Comparison of ENCODE assay signal across 12 cellular contexts in the genomic region with DNA sequence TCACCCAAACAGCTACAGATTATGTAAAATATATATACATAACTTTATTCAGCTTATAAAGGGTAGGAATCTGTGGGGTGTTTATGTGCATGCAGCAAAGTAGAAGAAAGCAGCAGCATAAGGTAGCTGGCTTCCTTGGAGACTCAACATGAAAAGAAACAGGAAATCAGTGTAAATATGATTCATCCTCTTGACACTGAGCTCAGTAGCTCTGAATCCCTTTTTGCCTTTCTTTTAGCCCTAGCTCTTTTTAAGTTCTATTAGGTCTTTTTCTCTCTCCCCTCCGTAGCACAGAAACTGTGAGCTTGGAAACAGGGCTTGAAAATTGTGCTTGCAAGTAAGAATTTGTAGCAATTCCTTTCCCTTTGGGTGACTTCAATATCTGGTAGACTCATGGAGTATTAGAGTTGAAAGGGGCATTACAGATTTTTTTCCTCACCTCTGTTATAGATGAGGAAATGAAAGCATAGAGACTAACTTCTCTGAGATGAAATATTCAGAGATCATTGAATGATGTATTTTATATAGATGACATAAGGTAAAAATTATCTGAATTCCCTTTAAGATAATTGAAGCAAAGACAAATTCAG.
DNase-seq lines count a peak whose midpoint lies in the region; FAIRE-seq and TF ChIP-seq lines count a peak whose summit lies in the region.
"Had no signal": no experiment of that assay in that cellular context is flagged by ENCODE, and none has a peak within 500 bp of the region (broad histone marks: within the 10 kb centered on the region; RNA-seq: fewer than 3 reads in every experiment).

No MANE protein-coding gene starts in this region.

- no peak overlapping the region for H3K4me3 ChIP-seq in bronchial epithelial cell (ENCODE audit: low read depth, low read length)
- H3K4me3 ChIP-seq: gastrocnemius medialis had no signal

- H3K4me3 Mint-ChIP-seq in mesothelial cell of epicardium (no peak overlapping the region), osteocyte (ENCODE audit: unreplicated experiment) (no peak overlapping the region)

- H3K27me3 Mint-ChIP-seq in mesothelial cell of epicardium (ENCODE audit: low read depth): no peaks in the 10 kb centered on the region
- H3K27me3 Mint-ChIP-seq in osteocyte (ENCODE audit: unreplicated experiment): no peaks in the 10 kb centered on the region

- FAIRE-seq in bronchial epithelial cell (lab: Jason Lieb, UNC): no peak

- H3K4me1 Mint-ChIP-seq in mesothelial cell of epicardium (peaks cover 16% of the 10 kb centered on the region), osteocyte (ENCODE audit: unreplicated experiment) (peaks cover 20% of the 10 kb centered on the region)

- H3K27ac Mint-ChIP-seq in mesothelial cell of epicardium (peak overlapping the region; percentile 49), osteocyte (ENCODE audit: unreplicated experiment) (no peak overlapping the region)

- DNase-seq in COLO829 (ENCODE audit: low spot score) (peak; percentile 9), NCI-H226 (peak; percentile 54), bronchial epithelial cell (ENCODE audit: low read depth) (peak; percentile 75), mesothelial cell of epicardium (ENCODE audit: low spot score in 2 of 2, unreplicated experiment in 2 of 2) (no peak), GF-D8 (lab: John Stamatoyannopoulos, UW) (no peak), osteocyte (ENCODE audit: extremely low spot score, unreplicated experiment) (no peak), NCI-H2107 (lab: John Stamatoyannopoulos, UW) (no peak), midbrain (lab: John Stamatoyannopoulos, UW) (no peak)
- DNase-seq: gastrocnemius medialis; kidney; NCI-H1694 treated with DMSO at 0.1 percent for 48 hours; stimulated activated naive CD8-positive, alpha-beta T cell treated with anti-CD3 and anti-CD28 coated beads, Interleukin-15, Interleukin-2, amounts not matched to agents 100 U/mL and 50 U/mL, for 24 hours had no signal

- H3K36me3 Mint-ChIP-seq in mesothelial cell of epicardium (peaks cover 4% of the 10 kb centered on the region), osteocyte (ENCODE audit: unreplicated experiment) (peaks cover 2% of the 10 kb centered on the region)

- H3K9me3 Mint-ChIP-seq in mesothelial cell of epicardium (peaks cover 12% of the 10 kb centered on the region), osteocyte (ENCODE audit: unreplicated experiment) (peaks cover 8% of the 10 kb centered on the region)

- H3K27me3 ChIP-seq in bronchial epithelial cell (ENCODE audit: control insufficient read depth, insufficient read depth, low read length): no peaks in the 10 kb centered on the region
- H3K27me3 ChIP-seq: gastrocnemius medialis had no signal

- no peaks in the 10 kb centered on the region for H3K36me3 ChIP-seq in bronchial epithelial cell (ENCODE audit: control insufficient read depth, insufficient read depth, low read length)
- H3K36me3 ChIP-seq: gastrocnemius medialis had no signal

- TF ChIP-seq CTCF in bronchial epithelial cell (IDR thresholded peaks at IDR 0.05; ENCODE audit: insufficient read depth, low read length, severe bottlenecking) (no peak), mesothelial cell of epicardium (IDR thresholded peaks at IDR 0.05; ENCODE audit: unreplicated experiment) (no peak), osteocyte (IDR thresholded peaks at IDR 0.05) (no peak)

Comparison
In these comparisons a context has a peak if more than half of its experiments do, and no peak if none do; other contexts are left out.
1. DNase-seq: peak in COLO829 (single experiment), NCI-H226 (single experiment) and bronchial epithelial cell (single experiment); none in mesothelial cell of epicardium (0 of 2), GF-D8 (single experiment), osteocyte (single experiment), NCI-H2107 (single experiment) and midbrain (single experiment).